Comparison of ENCODE assay signal across 1 cellular context in the genomic region with DNA sequence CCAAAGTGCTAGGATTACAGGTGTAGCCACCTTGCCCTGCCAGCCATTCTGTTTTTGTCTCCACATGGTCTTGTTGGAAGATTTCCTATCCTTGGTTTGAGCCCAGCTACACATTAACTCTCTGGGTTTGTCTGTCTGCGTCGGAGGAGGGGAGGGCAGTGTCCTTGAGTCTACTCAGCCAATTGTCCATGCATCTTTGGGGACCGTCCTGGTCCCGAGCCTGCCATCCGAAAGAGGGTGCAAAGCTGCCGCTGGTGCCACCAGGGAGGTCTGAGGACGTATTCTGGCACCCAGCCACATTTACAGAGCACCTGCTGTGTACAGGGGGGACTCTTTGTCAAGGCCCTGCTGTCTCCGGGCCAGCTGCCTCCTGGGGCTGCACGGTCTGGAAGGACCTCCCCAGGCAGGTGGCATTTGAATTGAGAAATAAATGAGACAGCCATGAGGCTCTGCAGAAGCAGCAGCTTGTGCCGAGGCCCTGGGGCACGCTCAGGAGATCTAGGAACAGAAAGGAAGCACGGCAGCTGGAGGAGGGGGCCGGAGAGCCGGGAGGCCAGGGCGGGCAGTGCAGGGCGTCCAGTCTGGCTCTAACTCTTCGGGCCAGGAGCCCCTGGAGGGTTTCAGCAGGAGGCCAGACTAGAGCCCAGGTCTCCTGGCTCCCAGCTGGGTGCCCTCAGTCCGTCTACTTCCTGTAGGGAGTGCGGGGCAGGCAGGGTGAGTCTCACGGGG.
TF ChIP-seq lines count a peak whose summit lies in the region.

No MANE protein-coding gene starts in this region.

TF ChIP-seq in H1, 55 proteins besides CTCF, POLR2A, EP300 and RAD21:
- TF ChIP-seq SP2 (IDR thresholded peaks at IDR 0.05; ENCODE audit: low read length), result no peak
- no peak for TF ChIP-seq HDAC2 (IDR thresholded peaks at IDR 0.05; ENCODE audit: borderline replicate concordance in 1 of 2, low read depth in 2 of 2, low read length in 2 of 2)
- TF ChIP-seq GTF2F1 (IDR thresholded peaks at IDR 0.05; ENCODE audit: borderline replicate concordance, low read depth, low read length), result no peak
- no peak for TF ChIP-seq CBX5 (IDR thresholded peaks at IDR 0.05; ENCODE audit: low read depth, low read length)
- no peak for TF ChIP-seq BACH1 (IDR thresholded peaks at IDR 0.05; ENCODE audit: low read length)
- TF ChIP-seq HDAC6 (IDR thresholded peaks at IDR 0.05; ENCODE audit: low read depth, low read length), result no peak
- TF ChIP-seq ASH2L (IDR thresholded peaks at IDR 0.05; ENCODE audit: low read length), result no peak
- TF ChIP-seq CREB1 (IDR thresholded peaks at IDR 0.05), result no peak
- TF ChIP-seq, protein P1, sequence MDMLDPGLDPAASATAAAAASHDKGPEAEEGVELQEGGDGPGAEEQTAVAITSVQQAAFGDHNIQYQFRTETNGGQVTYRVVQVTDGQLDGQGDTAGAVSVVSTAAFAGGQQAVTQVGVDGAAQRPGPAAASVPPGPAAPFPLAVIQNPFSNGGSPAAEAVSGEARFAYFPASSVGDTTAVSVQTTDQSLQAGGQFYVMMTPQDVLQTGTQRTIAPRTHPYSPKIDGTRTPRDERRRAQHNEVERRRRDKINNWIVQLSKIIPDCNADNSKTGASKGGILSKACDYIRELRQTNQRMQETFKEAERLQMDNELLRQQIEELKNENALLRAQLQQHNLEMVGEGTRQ (IDR thresholded peaks at IDR 0.05; ENCODE audit: low read length), result no peak
- TF ChIP-seq TCF12 (IDR thresholded peaks at IDR 0.05; ENCODE audit: low read depth, low read length), result no peak
- no peak for TF ChIP-seq EGR1 (IDR thresholded peaks at IDR 0.05; ENCODE audit: borderline replicate concordance, low read depth, low read length)
- no peak for TF ChIP-seq POU5F1 (IDR thresholded peaks at IDR 0.05; ENCODE audit: low read depth, low read length)
- no peak for TF ChIP-seq JUND (IDR thresholded peaks at IDR 0.05; ENCODE audit: low read length)
- TF ChIP-seq EZH2 (IDR thresholded peaks at IDR 0.05; ENCODE audit: low read depth, low read length, severe bottlenecking), result no peak
- no peak for TF ChIP-seq BRCA1 (IDR thresholded peaks at IDR 0.05; ENCODE audit: low read depth, low read length)
- TF ChIP-seq SAP30 (IDR thresholded peaks at IDR 0.05; ENCODE audit: insufficient read depth, insufficient replicate concordance, low read length), result no peak
- no peak for TF ChIP-seq YY1 (IDR thresholded peaks at IDR 0.05; ENCODE audit: low read depth, low read length)
- TF ChIP-seq GABPA (IDR thresholded peaks at IDR 0.05; ENCODE audit: borderline replicate concordance, insufficient read depth, low read length), result no peak
